ENCODE assay signal across 2 cellular contexts in the genomic region with DNA sequence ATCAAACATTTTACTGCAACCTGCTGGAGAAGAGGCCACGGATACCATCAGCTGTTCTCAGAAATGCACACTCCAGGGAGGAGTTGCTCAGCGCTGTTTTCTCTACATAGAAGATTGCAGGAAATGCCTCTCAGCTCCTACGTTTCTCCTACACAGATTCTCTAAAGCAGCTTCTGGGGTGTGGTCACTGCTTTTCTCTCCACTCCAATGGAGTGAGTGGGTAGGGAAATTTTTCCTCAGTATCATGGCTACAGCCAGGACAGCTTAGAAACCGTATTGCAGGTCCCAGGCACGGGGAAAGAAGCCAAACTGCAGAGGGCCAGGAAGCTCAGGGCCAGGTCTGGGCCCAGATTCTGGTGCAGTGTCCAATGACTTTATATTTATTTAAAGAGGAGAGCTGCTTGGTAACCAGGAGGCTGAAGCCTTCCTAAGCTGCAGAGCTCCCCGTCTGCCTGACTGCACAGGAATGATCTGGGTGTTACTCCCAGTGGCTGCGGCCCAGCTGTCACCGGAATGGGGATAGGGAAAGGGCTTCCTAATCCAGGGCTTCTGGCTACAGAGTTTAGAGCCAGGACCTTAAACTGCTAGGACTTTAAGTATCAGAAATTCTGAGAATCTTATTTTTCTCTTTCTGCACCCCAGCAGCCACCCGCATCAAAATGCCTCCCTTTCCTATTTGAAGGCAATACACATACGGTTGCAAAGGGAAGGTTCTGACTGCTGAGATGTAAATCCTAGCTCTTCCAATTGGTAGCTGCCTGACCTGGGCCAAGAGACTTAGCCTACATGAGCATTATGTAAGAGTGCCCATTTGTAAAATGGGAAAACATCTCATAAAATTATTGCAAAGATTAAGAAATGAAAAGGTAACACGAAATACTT.
TF ChIP-seq lines count a peak whose summit lies in the region.

No MANE protein-coding gene starts in this region.

TF ChIP-seq in K562, 482 proteins besides CTCF, POLR2A, EP300 and RAD21:
- peak; percentile 51 for TF ChIP-seq DACH1 (IDR thresholded peaks at IDR 0.05; ENCODE audit: partially characterized antibody)
- TF ChIP-seq NEUROD1 (IDR thresholded peaks at IDR 0.05; ENCODE audit: borderline replicate concordance, low read depth, low read length, partially characterized antibody): no peak
- TF ChIP-seq SRF (CRISPR knock-in tag; IDR thresholded peaks at IDR 0.05): peak in 1 of 2 experiments; percentile 39; a peak in 1 of 4 replicates
- TF ChIP-seq, protein P1, sequence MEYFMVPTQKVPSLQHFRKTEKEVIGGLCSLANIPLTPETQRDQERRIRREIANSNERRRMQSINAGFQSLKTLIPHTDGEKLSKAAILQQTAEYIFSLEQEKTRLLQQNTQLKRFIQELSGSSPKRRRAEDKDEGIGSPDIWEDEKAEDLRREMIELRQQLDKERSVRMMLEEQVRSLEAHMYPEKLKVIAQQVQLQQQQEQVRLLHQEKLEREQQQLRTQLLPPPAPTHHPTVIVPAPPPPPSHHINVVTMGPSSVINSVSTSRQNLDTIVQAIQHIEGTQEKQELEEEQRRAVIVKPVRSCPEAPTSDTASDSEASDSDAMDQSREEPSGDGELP (CRISPR knock-in tag; IDR thresholded peaks at IDR 0.05; ENCODE audit: borderline replicate concordance): 0 out of 2 replicates have a peak, but pooled peaks have one; percentile 25

TF ChIP-seq in GM12891, 5 proteins besides CTCF, POLR2A, EP300 and RAD21:
- TF ChIP-seq POU2F2 (IDR thresholded peaks at IDR 0.05; ENCODE audit: low read depth, low read length) (no peak), POLR2AphosphoS5 (IDR thresholded peaks at IDR 0.05; ENCODE audit: low read depth, low read length) (no peak), TAF1 (IDR thresholded peaks at IDR 0.05; ENCODE audit: low read depth, low read length) (no peak), SPI1 (IDR thresholded peaks at IDR 0.05; ENCODE audit: low read depth, low read length) (no peak), PAX5 (IDR thresholded peaks at IDR 0.05; ENCODE audit: insufficient read depth, low read length, severe bottlenecking) (no peak)
